In the genomic region with DNA sequence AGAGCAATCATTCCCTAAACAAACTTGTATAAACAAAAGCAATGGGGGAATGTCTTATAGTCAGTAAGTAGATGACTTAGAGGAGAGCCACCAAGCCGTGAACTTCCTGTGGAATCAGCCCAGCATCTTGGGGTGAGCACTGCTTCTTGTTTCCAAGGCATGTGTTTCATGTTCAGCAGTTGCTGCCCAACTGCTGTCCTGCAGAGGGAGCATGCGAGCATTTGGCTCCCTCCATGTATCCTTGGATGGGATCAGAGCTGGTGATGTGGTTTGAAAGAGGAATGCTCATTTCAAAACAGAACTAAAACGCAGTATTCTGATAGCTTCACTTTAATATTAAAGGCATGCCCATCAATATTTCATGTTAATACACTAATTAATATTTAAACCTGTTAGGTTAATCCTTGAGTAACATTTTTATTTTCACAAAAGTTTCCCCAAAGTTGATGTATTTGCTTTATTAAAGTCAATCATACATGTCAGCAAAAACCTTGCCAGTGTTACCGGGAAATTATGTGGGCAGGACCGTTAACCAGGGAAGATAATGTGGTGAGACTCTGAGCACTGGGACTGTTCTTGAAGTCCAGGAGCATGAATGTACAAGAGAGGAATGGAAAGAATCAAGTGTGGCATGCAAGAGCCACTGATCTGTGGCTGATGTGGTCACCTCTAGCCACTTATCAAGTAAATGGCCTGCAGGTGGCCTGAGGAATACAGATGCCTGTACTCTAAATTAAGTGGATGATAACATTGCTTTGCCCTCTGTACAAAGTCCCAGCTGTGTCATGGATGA, we compare ENCODE assay signal across 9 cellular contexts.
DNase-seq lines count a peak whose midpoint lies in the region; ATAC-seq and TF ChIP-seq lines count a peak whose summit lies in the region.
"Had no signal": no experiment of that assay in that cellular context is flagged by ENCODE, and none has a peak within 500 bp of the region (broad histone marks: within the 10 kb centered on the region; RNA-seq: fewer than 3 reads in every experiment).

No MANE protein-coding gene starts in this region.

- no peak overlapping the region for H2AFZ ChIP-seq in hepatocyte

- peak; percentile 71 for DNase-seq in activated CD4-positive, alpha-beta T cell treated with anti-CD3 and anti-CD28 coated beads, Interleukin-2, amount 10 ng/mL, durations not matched to agents 24 days and 14 days
- no peak for DNase-seq in activated CD4-positive, alpha-beta T cell treated with anti-CD3 and anti-CD28 coated beads, Interleukin-2, amount 50 U/mL, for 4 hours
- DNase-seq in Kasumi-1 (lab: John Stamatoyannopoulos, UW) = peak; percentile 24 to 40
- peak; percentile 24 for DNase-seq in amniotic stem cell (lab: John Stamatoyannopoulos, UW)
- peak; percentile 74 for DNase-seq in hepatocyte (ENCODE audit: low spot score)
- DNase-seq in sigmoid colon = no peak
- DNase-seq in effector CD4-positive, alpha-beta T cell = no peak
- DNase-seq: activated naive CD8-positive, alpha-beta T cell treated with anti-CD3 and anti-CD28 coated beads, Interleukin-2, amount 10 ng/mL, durations not matched to agents 7 days and 5 days had no signal

- no peaks in the 10 kb centered on the region for H3K4me1 ChIP-seq in hepatocyte (ENCODE audit: insufficient read depth)
- H3K4me1 ChIP-seq in sigmoid colon = peaks cover 0 to 11% (median 7%) of the 10 kb centered on the region in 4 donors

- no peaks in the 10 kb centered on the region for H3K36me3 ChIP-seq in hepatocyte (replicated peaks; ENCODE audit: insufficient read depth, low read depth)
- H3K36me3 ChIP-seq in sigmoid colon = no peaks in the 10 kb centered on the region

- peaks cover 3% of the 10 kb centered on the region for H3K4me1 Mint-ChIP-seq in activated CD4-positive, alpha-beta T cell treated with anti-CD3 and anti-CD28 coated beads, Interleukin-2, amount 10 ng/mL, durations not matched to agents 24 days and 14 days

- H3K27ac Mint-ChIP-seq in activated CD4-positive, alpha-beta T cell treated with anti-CD3 and anti-CD28 coated beads, Interleukin-2, amount 10 ng/mL, durations not matched to agents 24 days and 14 days = no peak overlapping the region
- H3K27ac Mint-ChIP-seq: activated naive CD8-positive, alpha-beta T cell treated with anti-CD3 and anti-CD28 coated beads, Interleukin-2, amount 10 ng/mL, durations not matched to agents 7 days and 5 days had no signal

- no peaks in the 10 kb centered on the region for H3K9me3 ChIP-seq in hepatocyte (ENCODE audit: low read depth)
- H3K9me3 ChIP-seq in sigmoid colon = no peaks in the 10 kb centered on the region

- peak; percentile 72 for TF ChIP-seq CTCF in hepatocyte (IDR thresholded peaks at IDR 0.05; ENCODE audit: poor library complexity)
- peak; percentile 29 to 73 (median 56) for TF ChIP-seq CTCF in sigmoid colon (IDR thresholded peaks at IDR 0.05)

- TF ChIP-seq EP300 in sigmoid colon (IDR thresholded peaks at IDR 0.05) = no peak

- no peak overlapping the region for H3K4me3 ChIP-seq in hepatocyte
- H3K4me3 ChIP-seq in sigmoid colon = no peak overlapping the region

- H3K9me3 Mint-ChIP-seq in activated CD4-positive, alpha-beta T cell treated with anti-CD3 and anti-CD28 coated beads, Interleukin-2, amount 10 ng/mL, durations not matched to agents 24 days and 14 days = no peaks in the 10 kb centered on the region
- H3K9me3 Mint-ChIP-seq: activated naive CD8-positive, alpha-beta T cell treated with anti-CD3 and anti-CD28 coated beads, Interleukin-2, amount 10 ng/mL, durations not matched to agents 7 days and 5 days had no signal

- H3K79me2 ChIP-seq in hepatocyte = no peaks in the 10 kb centered on the region

- no peaks in the 10 kb centered on the region for H3K27me3 Mint-ChIP-seq in activated CD4-positive, alpha-beta T cell treated with anti-CD3 and anti-CD28 coated beads, Interleukin-2, amount 10 ng/mL, durations not matched to agents 24 days and 14 days

- H3K4me2 ChIP-seq in hepatocyte = no peak overlapping the region

- H3K36me3 Mint-ChIP-seq in activated CD4-positive, alpha-beta T cell treated with anti-CD3 and anti-CD28 coated beads, Interleukin-2, amount 10 ng/mL, durations not matched to agents 24 days and 14 days (ENCODE audit: low read depth) = no peaks in the 10 kb centered on the region
- H3K36me3 Mint-ChIP-seq: activated naive CD8-positive, alpha-beta T cell treated with anti-CD3 and anti-CD28 coated beads, Interleukin-2, amount 10 ng/mL, durations not matched to agents 7 days and 5 days had no signal

- no peaks in the 10 kb centered on the region for H4K20me1 ChIP-seq in hepatocyte (ENCODE audit: insufficient read depth, poor library complexity, severe bottlenecking)

- intact Hi-C loops in activated CD4-positive, alpha-beta T cell treated with anti-CD3 and anti-CD28 coated beads, Interleukin-2, amount 10 ng/mL, durations not matched to agents 24 days and 14 days (cut with micrococcal nuclease) = no loop called here
- intact Hi-C loops in sigmoid colon (cut with DNase I) = loop anchor here (5.0 to 10.0 kb wide), 2 partner anchors 304 to 757 kb away; a partner anchor contains a TSS

- H3K9me2 ChIP-seq in hepatocyte (replicated peaks; ENCODE audit: insufficient read depth) = no peaks in the 10 kb centered on the region

- H3K4me3 Mint-ChIP-seq in activated CD4-positive, alpha-beta T cell treated with anti-CD3 and anti-CD28 coated beads, Interleukin-2, amount 10 ng/mL, durations not matched to agents 24 days and 14 days = no peak overlapping the region
- H3K4me3 Mint-ChIP-seq: activated naive CD8-positive, alpha-beta T cell treated with anti-CD3 and anti-CD28 coated beads, Interleukin-2, amount 10 ng/mL, durations not matched to agents 7 days and 5 days had no signal

- TF ChIP-seq POLR2A in sigmoid colon (IDR thresholded peaks at IDR 0.05) = no peak

- WGBS in hepatocyte (ENCODE audit: low lambda C conversion rate, missing lambda C conversion rate) = 42% methylated on average over 5 of the region's 5 CpGs
- 27 to 45% methylated on average over 5 of the region's 5 CpGs for WGBS in sigmoid colon, 2 donors

- H3K27me3 ChIP-seq in hepatocyte (no peaks in the 10 kb centered on the region), sigmoid colon (peaks cover 0 to 3% (median 0%) of the 10 kb centered on the region in 3 donors)

- no peak overlapping the region for H3K27ac ChIP-seq in hepatocyte
- no peak overlapping the region for H3K27ac ChIP-seq in sigmoid colon

- ATAC-seq in HG02759 (IDR thresholded peaks at IDR 0.05; ENCODE audit: unreplicated experiment) = no peak

Comparison
In these comparisons a context has a peak if more than half of its experiments do, and no peak if none do; other contexts are left out.
1. DNase-seq: peak in activated CD4-positive, alpha-beta T cell treated with anti-CD3 and anti-CD28 coated beads, Interleukin-2, amount 10 ng/mL, durations not matched to agents 24 days and 14 days (single experiment), Kasumi-1 (2 of 2), amniotic stem cell (single experiment) and hepatocyte (single experiment); none in activated CD4-positive, alpha-beta T cell treated with anti-CD3 and anti-CD28 coated beads, Interleukin-2, amount 50 U/mL, for 4 hours (0 of 2), sigmoid colon (single experiment) and effector CD4-positive, alpha-beta T cell (single experiment).